In genomic region chr2:237490009-237490804, GRCh38 we compare ENCODE assay signal across 12 cellular contexts. TPM values are rescaled to one million over a fixed set of nuclear protein-coding genes. Genes with fewer than 3 reads are reported as not detected.
A peak's percentile ranks its signal among the peaks of the same experiment; 100 is the strongest.
DNase-seq lines count a peak whose midpoint lies in the region; ATAC-seq, FAIRE-seq and TF ChIP-seq lines count a peak whose summit lies in the region.
"Had no signal": no experiment of that assay in that cellular context is flagged by ENCODE, and none has a peak within 500 bp of the region (broad histone marks: within the 10 kb centered on the region; RNA-seq: fewer than 3 reads in every experiment).

No MANE protein-coding gene starts in this region.

- H3K4me3 ChIP-seq in Panc1 (ENCODE audit: low read depth in 2 of 2, low read length in 2 of 2) (no peak overlapping the region; a peak in 1 of 4 replicates), left ventricle myocardium inferior (peak overlapping the region; percentile 77), pancreas (no peak overlapping the region), MM.1S (ENCODE audit: low read length) (no peak overlapping the region)

- H3K27ac ChIP-seq in Panc1 (ENCODE audit: low read length) (peak overlapping the region; percentile 56), left ventricle myocardium inferior (replicated peaks) (peak overlapping the region; percentile 91), pancreas (peak overlapping the region; percentile 35 to 84 (median 70)), MM.1S (ENCODE audit: low read length) (no peak overlapping the region)

- in situ Hi-C loops in Panc1 (cut with HindIII; ENCODE audit: low pct_unique_long_range_greater_than_20kb, low sequenced_read_pairs) = no loop called here

- H3K9ac ChIP-seq in MM.1S (ENCODE audit: low read length) = no peak overlapping the region

- intact Hi-C loops in Panc1 (cut with micrococcal nuclease; ENCODE audit: unreplicated experiment) = no loop called here
- intact Hi-C loops in left ventricle myocardium inferior (cut with micrococcal nuclease) = no loop called here
- intact Hi-C loops in pancreas (cut with DNase I) = no loop called here

- no peaks in the 10 kb centered on the region for H4K20me1 ChIP-seq in MM.1S (ENCODE audit: insufficient read depth, low read length)

- CTCF ChIA-PET in Panc1 (lab: Charles Lee) = no interaction called here

- no peak for ATAC-seq in Panc1
- peak; percentile 30 to 70 (median 47) for ATAC-seq in pancreas
- no peak for ATAC-seq in GM19455 (IDR thresholded peaks at IDR 0.05; ENCODE audit: unreplicated experiment)
- ATAC-seq: activated T-cell treated with anti-CD3 and anti-CD28 coated beads, Interleukin-2, amount 50 U/mL, for 4 hours had no signal

- no peak overlapping the region for H3K4me2 ChIP-seq in MM.1S (ENCODE audit: low read depth, low read length)

- BruUV-seq in Panc1 (replicated peaks; lab: Mats Ljungman, UMichigan) = no TSS peak

- no peak overlapping the region for H2AFZ ChIP-seq in MM.1S (ENCODE audit: low read length)

- no peak for TF ChIP-seq CTCF in Panc1 (IDR thresholded peaks at IDR 0.05)
- no peak for TF ChIP-seq CTCF in left ventricle myocardium inferior (IDR thresholded peaks at IDR 0.05; ENCODE audit: borderline replicate concordance)
- TF ChIP-seq CTCF in pancreas (IDR thresholded peaks at IDR 0.05) = no peak
- no peak for TF ChIP-seq CTCF in MM.1S (IDR thresholded peaks at IDR 0.05; ENCODE audit: low read length)

- no peak for FAIRE-seq in pancreas (lab: Jason Lieb, UNC)
- no peak for FAIRE-seq in RCC 7860 (lab: Jason Lieb, UNC)

- 0 out of 2 replicates have a peak, but pooled peaks cover 9% of the 10 kb centered on the region for H3K9me3 ChIP-seq in Panc1 (ENCODE audit: control insufficient read depth, insufficient read depth, low read depth, low read length)
- peaks cover 18% of the 10 kb centered on the region for H3K9me3 ChIP-seq in left ventricle myocardium inferior (replicated peaks)
- no peaks in the 10 kb centered on the region for H3K9me3 ChIP-seq in pancreas
- no peaks in the 10 kb centered on the region for H3K9me3 ChIP-seq in MM.1S (replicated peaks; ENCODE audit: insufficient read depth, low read length)

- no peaks in the 10 kb centered on the region for H3F3A ChIP-seq in MM.1S (ENCODE audit: insufficient read depth, low read length)

- H3K36me3 ChIP-seq in Panc1 (ENCODE audit: control insufficient read depth, insufficient read depth, low read length) = no peaks in the 10 kb centered on the region; the same call in 1 of the 2 replicates
- peaks cover 27% of the 10 kb centered on the region for H3K36me3 ChIP-seq in left ventricle myocardium inferior
- H3K36me3 ChIP-seq in pancreas = no peaks in the 10 kb centered on the region
- no peaks in the 10 kb centered on the region for H3K36me3 ChIP-seq in MM.1S (replicated peaks; ENCODE audit: insufficient read depth, low read length)

- POLR2A ChIA-PET in Panc1 (lab: Charles Lee) = interaction anchor here (0.7 kb wide), 1 partner anchor 60 kb away, joined by 3 read pairs; no protein-coding TSS in a partner anchor

- H3K9me2 ChIP-seq in MM.1S (replicated peaks; ENCODE audit: insufficient read depth, low read length) = no peaks in the 10 kb centered on the region

- DNase-seq in ELF-1 (ENCODE audit: low read depth, low spot score) (peak; percentile 80), Panc1 (ENCODE audit: low read depth, low spot score) (no peak), left ventricle myocardium inferior (no peak), pancreas (peak in 1 of 6 donors; percentile 52), RCC 7860 (ENCODE audit: low spot score) (no peak), NAMALWA (ENCODE audit: low spot score) (no peak), MM.1S (no peak)
- DNase-seq: activated T-cell treated with anti-CD3 and anti-CD28 coated beads, Interleukin-2, amount 50 U/mL, for 4 hours; Karpas-422; RPMI8226 had no signal

- no peaks in the 10 kb centered on the region for H3K79me2 ChIP-seq in MM.1S (ENCODE audit: low read length)

- WGBS in pancreas, 2 donors = 50 to 53% methylated on average over 8 of the region's 8 CpGs

- no peaks in the 10 kb centered on the region for H3K27me3 ChIP-seq in Panc1 (ENCODE audit: control insufficient read depth, insufficient read depth, low read length)
- peaks cover 31% of the 10 kb centered on the region for H3K27me3 ChIP-seq in left ventricle myocardium inferior (ENCODE audit: low read depth)
- H3K27me3 ChIP-seq in pancreas = no peaks in the 10 kb centered on the region
- peaks cover 44% of the 10 kb centered on the region for H3K27me3 ChIP-seq in MM.1S (replicated peaks; ENCODE audit: insufficient read depth, low read length)

- peaks cover 16% of the 10 kb centered on the region for H3K4me1 ChIP-seq in Panc1 (ENCODE audit: control insufficient read depth, insufficient read depth, low read length)
- peaks cover 50% of the 10 kb centered on the region for H3K4me1 ChIP-seq in left ventricle myocardium inferior
- peaks cover 9 to 10% (median 10%) of the 10 kb centered on the region in 3 donors for H3K4me1 ChIP-seq in pancreas
- H3K4me1 ChIP-seq in MM.1S (ENCODE audit: low read length) = no peaks in the 10 kb centered on the region

RNA-seq across cellular contexts. Expression of gene MLPH, which starts 3.2 kb away (rescaled TPM):
- total RNA-seq in Panc1 (2021; ENCODE audit: unreplicated experiment) = 60.2 TPM
- 42.9 TPM for polyA plus RNA-seq in Panc1 (2012; ENCODE audit: insufficient read length)
- 73.5 TPM for total RNA-seq in left ventricle myocardium inferior
- 10 to 100 TPM in 5 of 6 donors, 1 to 10 TPM in 1; 6.2 to 25.3 (median 13.1) TPM for total RNA-seq in pancreas
- polyA plus RNA-seq in pancreas = 10 to 100 TPM; 28.1 to 45.2 TPM
- polyA plus RNA-seq: CD14-positive monocyte had no signal

Comparison
In these comparisons a context has a peak if more than half of its experiments do, and no peak if none do; other contexts are left out.
1. ATAC-seq: peak in pancreas (4 of 4); none in Panc1 (single experiment) and GM19455 (single experiment).